ENCODE assay signal across 26 cellular contexts in the genomic region with DNA sequence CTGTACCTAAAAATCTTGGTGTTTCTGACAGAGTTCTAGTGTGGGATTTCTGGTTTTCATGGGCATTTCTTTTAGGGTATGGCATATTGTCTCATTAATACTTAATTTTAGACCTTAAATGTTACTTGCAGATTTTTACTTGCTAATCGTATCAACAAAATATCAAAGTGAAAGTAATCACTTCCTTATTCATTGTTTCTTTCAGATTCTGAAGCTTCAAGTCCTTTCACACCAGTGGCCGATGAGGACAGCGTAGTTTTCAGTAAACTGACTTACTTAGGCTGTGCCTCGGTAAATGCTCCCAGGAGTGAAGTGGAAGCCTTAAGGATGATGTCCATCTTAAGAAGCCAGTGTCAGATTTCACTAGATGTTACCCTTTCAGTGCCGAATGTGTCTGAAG. TPM values are rescaled to one million over a fixed set of nuclear protein-coding genes. Genes with fewer than 3 reads are reported as not detected.
DNase-seq lines count a peak whose midpoint lies in the region; ATAC-seq and TF ChIP-seq lines count a peak whose summit lies in the region.
"Had no signal": no experiment of that assay in that cellular context is flagged by ENCODE, and none has a peak within 500 bp of the region (broad histone marks: within the 10 kb centered on the region; RNA-seq: fewer than 3 reads in every experiment).

No MANE protein-coding gene starts in this region.

- H3K36me3 ChIP-seq in cardiac muscle cell (peaks cover 24% of the 10 kb centered on the region), left ventricle myocardium inferior (peaks cover 49% of the 10 kb centered on the region), adipocyte (ENCODE audit: control insufficient read depth, insufficient read depth, low read length, severe bottlenecking) (peaks cover 42% of the 10 kb centered on the region), GM23248 (ENCODE audit: low read depth) (peaks cover 45% of the 10 kb centered on the region)

- WGBS in GM23248 (ENCODE audit: low coverage in 1 of 2, low lambda C conversion rate in 2 of 2, missing lambda C conversion rate in 2 of 2), 2 experiments = 68 to 71% methylated on average over 5 of the region's 5 CpGs

- H3K79me2 ChIP-seq in GM23248 (ENCODE audit: insufficient read depth) = peaks cover 9% of the 10 kb centered on the region

- TF ChIP-seq CTCF in cardiac muscle cell (IDR thresholded peaks at IDR 0.05; ENCODE audit: low read depth, low read length) (no peak), left ventricle myocardium inferior (IDR thresholded peaks at IDR 0.05; ENCODE audit: borderline replicate concordance) (no peak)

- H3K27me3 ChIP-seq in cardiac muscle cell (no peaks in the 10 kb centered on the region), left ventricle myocardium inferior (ENCODE audit: low read depth) (no peaks in the 10 kb centered on the region), adipocyte (replicated peaks; ENCODE audit: control insufficient read depth, insufficient read depth, low read length) (no peaks in the 10 kb centered on the region), GM23248 (replicated peaks; ENCODE audit: insufficient read depth) (no peaks in the 10 kb centered on the region)
- H3K27me3 ChIP-seq: BLaER1 treated with 17β-estradiol and CSF1 and Interleukin-3, amounts not matched to agents 10 nM and 100 nM had no signal

- in situ Hi-C loops in GM23248 (cut with MboI) = no loop called here

- no peak for TF ChIP-seq POLR2A in erythroblast (IDR thresholded peaks at IDR 0.05; ENCODE audit: low read length)

- H3K4me2 ChIP-seq in GM23248 (ENCODE audit: unreplicated experiment) = no peak overlapping the region
- H3K4me2 ChIP-seq: BLaER1 treated with 17β-estradiol and CSF1 and Interleukin-3, amounts not matched to agents 10 nM and 100 nM; KMS-11 had no signal

- H4K20me1 ChIP-seq in GM23248 (ENCODE audit: insufficient read depth) = no peaks in the 10 kb centered on the region

- H3K27ac ChIP-seq in cardiac muscle cell = peak overlapping the region; percentile 13
- no peak overlapping the region for H3K27ac ChIP-seq in left ventricle myocardium inferior (replicated peaks)
- H3K27ac ChIP-seq in GM23248 = no peak overlapping the region
- H3K27ac ChIP-seq: BLaER1 treated with 17β-estradiol and CSF1 and Interleukin-3, amounts not matched to agents 10 nM and 100 nM; KMS-11; RWPE1 had no signal

- H2AFZ ChIP-seq in GM23248 = no peak overlapping the region

- H3F3A ChIP-seq in GM23248 (ENCODE audit: insufficient read depth) = peaks cover 24% of the 10 kb centered on the region

- H3K9me3 ChIP-seq in cardiac muscle cell (ENCODE audit: low read depth) (no peaks in the 10 kb centered on the region), left ventricle myocardium inferior (replicated peaks) (no peaks in the 10 kb centered on the region), adipocyte (ENCODE audit: control insufficient read depth, low read length) (no peaks in the 10 kb centered on the region), GM23248 (ENCODE audit: low read depth) (no peaks in the 10 kb centered on the region)
- H3K9me3 ChIP-seq: BLaER1 treated with 17β-estradiol and CSF1 and Interleukin-3, amounts not matched to agents 10 nM and 100 nM had no signal

- no peak for ATAC-seq in GM18520 (IDR thresholded peaks at IDR 0.05; ENCODE audit: unreplicated experiment)
- ATAC-seq: Panc1 had no signal

- H3K9ac ChIP-seq in adipocyte (ENCODE audit: low read length) (peak overlapping the region; percentile 58), GM23248 (no peak overlapping the region)
- H3K9ac ChIP-seq: BLaER1 treated with 17β-estradiol and CSF1 and Interleukin-3, amounts not matched to agents 10 nM and 100 nM; KMS-11 had no signal

- intact Hi-C loops in left ventricle myocardium inferior (cut with micrococcal nuclease) = no loop called here

- no peaks in the 10 kb centered on the region for H3K9me2 ChIP-seq in GM23248 (ENCODE audit: insufficient read depth)

- no peak for DNase-seq in cardiac muscle cell (ENCODE audit: low read depth in 1 of 2, low spot score in 1 of 2)
- DNase-seq in left ventricle myocardium inferior = no peak
- no peak for DNase-seq in adipocyte (ENCODE audit: low read depth)
- peak; percentile 23 for DNase-seq in iris pigment epithelial cell (ENCODE audit: low read depth)
- DNase-seq in AML-193 (lab: John Stamatoyannopoulos, UW) = no peak
- no peak for DNase-seq in erythroblast (lab: John Stamatoyannopoulos, UW)
- no peak for DNase-seq in GM23248
- DNase-seq: 8988T; CD4-positive, alpha-beta T cell; H9; IMR-90; MM.1S; NCI-H1048; NCI-H1417; NCI-H1694; NCI-H2029 treated with DMSO at 0.1 percent for 48 hours; NCI-H2171; NCI-H226; NCI-H510A; NCI-H69; SHP77 treated with DMSO at 0.1 percent for 48 hours had no signal

- H3K4me1 ChIP-seq in cardiac muscle cell (ENCODE audit: low read depth) = peaks cover 6% of the 10 kb centered on the region
- no peaks in the 10 kb centered on the region for H3K4me1 ChIP-seq in left ventricle myocardium inferior
- H3K4me1 ChIP-seq in adipocyte (ENCODE audit: control insufficient read depth, insufficient read depth, low read length) = peaks cover 4% of the 10 kb centered on the region
- no peaks in the 10 kb centered on the region for H3K4me1 ChIP-seq in GM23248 (ENCODE audit: insufficient read depth)
- H3K4me1 ChIP-seq: BLaER1 treated with 17β-estradiol and CSF1 and Interleukin-3, amounts not matched to agents 10 nM and 100 nM had no signal

- H3K4me3 ChIP-seq in cardiac muscle cell = no peak overlapping the region
- no peak overlapping the region for H3K4me3 ChIP-seq in left ventricle myocardium inferior
- peak overlapping the region; percentile 48 for H3K4me3 ChIP-seq in adipocyte (ENCODE audit: low read length)
- no peak overlapping the region for H3K4me3 ChIP-seq in GM23248
- H3K4me3 ChIP-seq: BLaER1 treated with 17β-estradiol and CSF1 and Interleukin-3, amounts not matched to agents 10 nM and 100 nM had no signal

RNA-seq across cellular contexts. Expression of gene RABGAP1, which starts 45.2 kb away (rescaled TPM):
- 29.8 and 44.4 TPM in 2 replicates for total RNA-seq in cardiac muscle cell
- polyA plus RNA-seq in cardiac muscle cell = 37.4 and 39.4 TPM in 2 replicates
- total RNA-seq in left ventricle myocardium inferior = 48.2 TPM
- total RNA-seq in GM23248 (2014; rRNA removed; shearing (Covaris generic)) = 16.0 and 23.9 TPM in 2 replicates
- 6.7 and 8.0 TPM in 2 replicates for polyA plus RNA-seq in GM23248 (2016; fragmentation: Nextera tagmentation; extraction: Ambion mirVana)

RNA-seq across cellular contexts. Expression of gene GPR21, which starts 47.5 kb away (rescaled TPM):
- 0.21 and 1.0 TPM in 2 replicates for total RNA-seq in cardiac muscle cell
- not detected in 2 replicates for polyA plus RNA-seq in cardiac muscle cell
- total RNA-seq in left ventricle myocardium inferior = 0.58 TPM
- 0.65 TPM in 1 of 2 replicates, not detected in the other for total RNA-seq in GM23248 (2014; rRNA removed; shearing (Covaris generic))
- polyA plus RNA-seq in GM23248 (2016; fragmentation: Nextera tagmentation; extraction: Ambion mirVana) = not detected in 2 replicates
- polyA plus RNA-seq: IMR-90 had no signal

RNA-seq across cellular contexts. Expression of gene ZBTB26, which starts 54.7 kb away (rescaled TPM):
- total RNA-seq in cardiac muscle cell = 5.0 and 8.1 TPM in 2 replicates
- polyA plus RNA-seq in cardiac muscle cell = 3.3 and 10.0 TPM in 2 replicates
- 5.4 TPM for total RNA-seq in left ventricle myocardium inferior
- 2.3 and 5.2 TPM in 2 replicates for total RNA-seq in GM23248 (2014; rRNA removed; shearing (Covaris generic))
- polyA plus RNA-seq in GM23248 (2016; fragmentation: Nextera tagmentation; extraction: Ambion mirVana) = 1.8 and 2.0 TPM in 2 replicates
